ENCODE assay signal across 37 cellular contexts in the genomic region with DNA sequence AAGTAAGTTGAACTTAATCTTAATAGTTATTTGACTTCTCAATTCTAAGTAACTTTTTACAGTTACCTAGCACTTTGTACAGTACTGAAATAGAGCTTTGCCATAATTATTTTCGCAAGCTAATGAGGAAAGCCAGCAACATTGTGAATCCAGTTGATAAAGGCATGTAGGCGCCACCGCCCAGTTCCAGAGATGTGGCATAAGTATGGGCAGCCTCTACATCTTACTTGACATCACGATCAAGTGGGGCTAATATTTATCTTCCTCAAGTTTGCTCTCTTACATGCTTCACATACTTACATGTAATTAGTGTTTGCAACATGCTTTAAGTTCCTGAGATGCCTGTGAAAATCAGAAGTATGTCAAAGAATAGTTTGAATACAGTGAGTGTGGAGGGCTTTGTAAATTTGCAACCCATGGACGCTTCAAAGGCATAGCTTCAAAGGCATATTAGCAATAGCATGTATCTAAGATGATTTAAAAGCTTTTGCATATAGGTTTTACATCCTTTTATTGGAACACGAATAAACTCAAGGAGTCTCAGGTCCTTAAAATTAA. TPM values are rescaled to one million over a fixed set of nuclear protein-coding genes. Genes with fewer than 3 reads are reported as not detected.
"Had no signal": no experiment of that assay in that cellular context is flagged by ENCODE, and none has a peak within 500 bp of the region (broad histone marks: within the 10 kb centered on the region; RNA-seq: fewer than 3 reads in every experiment).

No MANE protein-coding gene starts in this region.

- DNase-seq: activated B cell treated with CpG ODN at 0.5 μM for 24 hours; activated CD4-positive, alpha-beta memory T cell treated with anti-CD3 and anti-CD28 coated beads, Interleukin-2, amount 10 ng/mL, durations not matched to agents 7 days and 5 days; activated CD4-positive, alpha-beta T cell treated with anti-CD3 and anti-CD28 coated beads for 4 hours; activated CD4-positive, alpha-beta T cell treated with anti-CD3 and anti-CD28 coated beads, Interleukin-2, amount 10 ng/mL, durations not matched to agents 7 days and 5 days; activated CD4-positive, alpha-beta T cell treated with anti-CD3 and anti-CD28 coated beads, Interleukin-2, amount 50 U/mL, for 48 hours; activated CD4-positive, CD25-positive, alpha-beta regulatory T cell treated with anti-CD3 and anti-CD28 coated beads, Interleukin-2, amount 50 U/mL, for 72 hours; activated CD8-positive, alpha-beta memory T cell treated with anti-CD3 and anti-CD28 coated beads for 24 hours; activated CD8-positive, alpha-beta memory T cell treated with anti-CD3 and anti-CD28 coated beads, Interleukin-2, amount 10 ng/mL, durations not matched to agents 7 days and 5 days; activated CD8-positive, alpha-beta memory T cell treated with anti-CD3 and anti-CD28 coated beads, Interleukin-2, amount 50 U/mL, for 48 hours; activated CD8-positive, alpha-beta T cell treated with anti-CD3 and anti-CD28 coated beads, Interleukin-2, amount 10 ng/mL, durations not matched to agents 7 days and 5 days; activated effector memory CD4-positive, alpha-beta T cell treated with Interleukin-2 at 50 U/mL for 16 hours; activated gamma-delta T cell; activated naive CD4-positive, alpha-beta T cell treated with anti-CD3 and anti-CD28 coated beads, Interleukin-2, amount 10 ng/mL, durations not matched to agents 7 days and 5 days; activated naive CD4-positive, alpha-beta T cell treated with Interleukin-2 at 50 U/mL for 16 hours; activated naive CD8-positive, alpha-beta T cell treated with anti-CD3 and anti-CD28 coated beads, Interleukin-2, amount 10 ng/mL, durations not matched to agents 7 days and 5 days; activated naive CD8-positive, alpha-beta T cell treated with anti-CD3 and anti-CD28 coated beads, Interleukin-2, amount 50 U/mL, for 24 hours; activated T-cell treated with anti-CD3 and anti-CD28 coated beads, Interleukin-2, amount 50 U/mL, for 24 hours; activated T-cell treated with anti-CD3 and anti-CD28 coated beads, Interleukin-2, amount 50 U/mL, for 48 hours; aorta; caudate nucleus; cerebellar nuclear complex; SW 1271; T-helper 1 cell; T-helper 2 cell; T-helper 9 cell had no signal

- H3K27ac ChIP-seq: cardiac muscle cell, VCaP had no signal

- H3K27me3 Mint-ChIP-seq: activated B cell treated with CpG ODN at 0.5 μM for 24 hours; activated CD4-positive, alpha-beta memory T cell treated with anti-CD3 and anti-CD28 coated beads, Interleukin-2, amount 10 ng/mL, durations not matched to agents 7 days and 5 days; activated CD4-positive, alpha-beta T cell treated with anti-CD3 and anti-CD28 coated beads, Interleukin-2, amount 10 ng/mL, durations not matched to agents 7 days and 5 days; activated CD8-positive, alpha-beta memory T cell treated with anti-CD3 and anti-CD28 coated beads, Interleukin-2, amount 10 ng/mL, durations not matched to agents 7 days and 5 days; activated naive CD4-positive, alpha-beta T cell treated with anti-CD3 and anti-CD28 coated beads, Interleukin-2, amount 10 ng/mL, durations not matched to agents 7 days and 5 days; activated naive CD4-positive, alpha-beta T cell treated with anti-CD3 and anti-CD28 coated beads, Interleukin-2, amount 50 U/mL, for 24 hours; activated naive CD8-positive, alpha-beta T cell; activated naive CD8-positive, alpha-beta T cell treated with anti-CD3 and anti-CD28 coated beads, Interleukin-2, amount 10 ng/mL, durations not matched to agents 7 days and 5 days; activated naive CD8-positive, alpha-beta T cell treated with anti-CD3 and anti-CD28 coated beads, Interleukin-2, amount 50 U/mL, for 24 hours; activated T-cell treated with anti-CD3 and anti-CD28 coated beads, Interleukin-2, amount 50 U/mL, for 24 hours; brain; central memory CD8-positive, alpha-beta T cell had no signal

- H3K27me3 ChIP-seq: cardiac muscle cell had no signal

- H3K4me3 ChIP-seq: cardiac muscle cell had no signal

- H3K36me3 ChIP-seq: cardiac muscle cell had no signal

- H3K4me1 Mint-ChIP-seq: activated B cell treated with CpG ODN at 0.5 μM for 24 hours; activated CD4-positive, alpha-beta memory T cell treated with anti-CD3 and anti-CD28 coated beads, Interleukin-2, amount 10 ng/mL, durations not matched to agents 7 days and 5 days; activated CD4-positive, alpha-beta T cell treated with anti-CD3 and anti-CD28 coated beads, Interleukin-2, amount 10 ng/mL, durations not matched to agents 7 days and 5 days; activated CD8-positive, alpha-beta memory T cell treated with anti-CD3 and anti-CD28 coated beads, Interleukin-2, amount 10 ng/mL, durations not matched to agents 7 days and 5 days; activated naive CD4-positive, alpha-beta T cell treated with anti-CD3 and anti-CD28 coated beads, Interleukin-2, amount 10 ng/mL, durations not matched to agents 7 days and 5 days; activated naive CD4-positive, alpha-beta T cell treated with anti-CD3 and anti-CD28 coated beads, Interleukin-2, amount 50 U/mL, for 24 hours; activated naive CD8-positive, alpha-beta T cell treated with anti-CD3 and anti-CD28 coated beads, Interleukin-2, amount 10 ng/mL, durations not matched to agents 7 days and 5 days; activated naive CD8-positive, alpha-beta T cell treated with anti-CD3 and anti-CD28 coated beads, Interleukin-2, amount 50 U/mL, for 24 hours; central memory CD8-positive, alpha-beta T cell had no signal

- ATAC-seq: activated CD8-positive, alpha-beta memory T cell treated with anti-CD3 and anti-CD28 coated beads, Interleukin-2, amount 10 ng/mL, durations not matched to agents 7 days and 5 days; activated CD8-positive, alpha-beta T cell treated with anti-CD3 and anti-CD28 coated beads, Interleukin-2, amount 10 ng/mL, durations not matched to agents 7 days and 5 days; activated naive CD8-positive, alpha-beta T cell treated with anti-CD3 and anti-CD28 coated beads, Interleukin-2, amount 50 U/mL, for 24 hours had no signal

- H3K36me3 Mint-ChIP-seq: activated CD8-positive, alpha-beta memory T cell treated with anti-CD3 and anti-CD28 coated beads, Interleukin-2, amount 10 ng/mL, durations not matched to agents 7 days and 5 days; activated naive CD4-positive, alpha-beta T cell treated with anti-CD3 and anti-CD28 coated beads, Interleukin-2, amount 10 ng/mL, durations not matched to agents 7 days and 5 days; activated naive CD4-positive, alpha-beta T cell treated with anti-CD3 and anti-CD28 coated beads, Interleukin-2, amount 50 U/mL, for 24 hours; activated naive CD8-positive, alpha-beta T cell; activated naive CD8-positive, alpha-beta T cell treated with anti-CD3 and anti-CD28 coated beads, Interleukin-2, amount 10 ng/mL, durations not matched to agents 7 days and 5 days; brain had no signal

- FAIRE-seq: bronchial epithelial cell, TTC549 had no signal

- H3K4me3 Mint-ChIP-seq: activated B cell treated with CpG ODN at 0.5 μM for 24 hours; activated CD4-positive, alpha-beta memory T cell treated with anti-CD3 and anti-CD28 coated beads, Interleukin-2, amount 10 ng/mL, durations not matched to agents 7 days and 5 days; activated CD4-positive, alpha-beta T cell treated with anti-CD3 and anti-CD28 coated beads, Interleukin-2, amount 10 ng/mL, durations not matched to agents 7 days and 5 days; activated CD8-positive, alpha-beta memory T cell treated with anti-CD3 and anti-CD28 coated beads, Interleukin-2, amount 10 ng/mL, durations not matched to agents 7 days and 5 days; activated CD8-positive, alpha-beta T cell treated with anti-CD3 and anti-CD28 coated beads, Interleukin-2, amount 10 ng/mL, durations not matched to agents 7 days and 5 days; activated naive CD4-positive, alpha-beta T cell treated with anti-CD3 and anti-CD28 coated beads, Interleukin-2, amount 10 ng/mL, durations not matched to agents 7 days and 5 days; activated naive CD4-positive, alpha-beta T cell treated with anti-CD3 and anti-CD28 coated beads, Interleukin-2, amount 50 U/mL, for 24 hours; activated naive CD8-positive, alpha-beta T cell; activated naive CD8-positive, alpha-beta T cell treated with anti-CD3 and anti-CD28 coated beads, Interleukin-2, amount 10 ng/mL, durations not matched to agents 7 days and 5 days; activated naive CD8-positive, alpha-beta T cell treated with anti-CD3 and anti-CD28 coated beads, Interleukin-2, amount 50 U/mL, for 24 hours; activated T-cell treated with anti-CD3 and anti-CD28 coated beads, Interleukin-2, amount 50 U/mL, for 24 hours; brain; central memory CD8-positive, alpha-beta T cell; T-helper 1 cell treated with Interleukin-12 subunit alpha and Interleukin-12 subunit beta and Interleukin-4 antibody, amounts not matched to agents 30 μg/mL and 1 μg/mL, for 36 hours; T-helper 2 cell treated with Interferon-gamma antibody and Interleukin-4, amounts not matched to agents 5 μg/mL and 100 μg/mL, for 36 hours had no signal

- H3K27ac Mint-ChIP-seq: activated B cell treated with CpG ODN at 0.5 μM for 24 hours; activated CD4-positive, alpha-beta memory T cell treated with anti-CD3 and anti-CD28 coated beads, Interleukin-2, amount 10 ng/mL, durations not matched to agents 7 days and 5 days; activated CD4-positive, alpha-beta T cell treated with anti-CD3 and anti-CD28 coated beads, Interleukin-2, amount 10 ng/mL, durations not matched to agents 7 days and 5 days; activated CD8-positive, alpha-beta memory T cell treated with anti-CD3 and anti-CD28 coated beads, Interleukin-2, amount 10 ng/mL, durations not matched to agents 7 days and 5 days; activated CD8-positive, alpha-beta T cell treated with anti-CD3 and anti-CD28 coated beads, Interleukin-2, amount 10 ng/mL, durations not matched to agents 7 days and 5 days; activated naive CD4-positive, alpha-beta T cell treated with anti-CD3 and anti-CD28 coated beads, Interleukin-2, amount 10 ng/mL, durations not matched to agents 7 days and 5 days; activated naive CD4-positive, alpha-beta T cell treated with anti-CD3 and anti-CD28 coated beads, Interleukin-2, amount 50 U/mL, for 24 hours; activated naive CD8-positive, alpha-beta T cell; activated naive CD8-positive, alpha-beta T cell treated with anti-CD3 and anti-CD28 coated beads, Interleukin-2, amount 10 ng/mL, durations not matched to agents 7 days and 5 days; activated naive CD8-positive, alpha-beta T cell treated with anti-CD3 and anti-CD28 coated beads, Interleukin-2, amount 50 U/mL, for 24 hours; activated T-cell treated with anti-CD3 and anti-CD28 coated beads, Interleukin-2, amount 50 U/mL, for 24 hours; activated T-helper 2 cell treated with anti-CD3 and anti-CD28 coated beads, Interferon-gamma antibody, Interleukin-2, Interleukin-4, amounts not matched to agents 10 μg/mL and 5 μg/mL and 100 μg/mL, durations not matched to agents 14 hours and 24 hours and 36 hours; brain; T-helper 1 cell treated with Interleukin-12 subunit alpha and Interleukin-12 subunit beta and Interleukin-4 antibody, amounts not matched to agents 30 μg/mL and 1 μg/mL, for 36 hours; T-helper 2 cell treated with Interferon-gamma antibody and Interleukin-4, amounts not matched to agents 5 μg/mL and 100 μg/mL, for 36 hours had no signal

- H3K9me3 Mint-ChIP-seq: activated B cell treated with CpG ODN at 0.5 μM for 24 hours; activated CD4-positive, alpha-beta memory T cell treated with anti-CD3 and anti-CD28 coated beads, Interleukin-2, amount 10 ng/mL, durations not matched to agents 7 days and 5 days; activated naive CD4-positive, alpha-beta T cell treated with anti-CD3 and anti-CD28 coated beads, Interleukin-2, amount 10 ng/mL, durations not matched to agents 7 days and 5 days; activated naive CD8-positive, alpha-beta T cell treated with anti-CD3 and anti-CD28 coated beads, Interleukin-2, amount 10 ng/mL, durations not matched to agents 7 days and 5 days; activated T-cell treated with anti-CD3 and anti-CD28 coated beads, Interleukin-2, amount 50 U/mL, for 24 hours; T-helper 2 cell treated with Interferon-gamma antibody and Interleukin-4, amounts not matched to agents 5 μg/mL and 100 μg/mL, for 36 hours had no signal

RNA-seq across cellular contexts. Expression of a gene that starts 34.9 kb away (rescaled TPM):
- total RNA-seq: activated B cell treated with CpG ODN at 0.5 μM for 24 hours; activated CD4-positive, alpha-beta memory T cell treated with anti-CD3 and anti-CD28 coated beads, Interleukin-2, amount 10 ng/mL, durations not matched to agents 7 days and 5 days; activated CD4-positive, alpha-beta T cell treated with anti-CD3 and anti-CD28 coated beads, Interleukin-2, amount 10 ng/mL, durations not matched to agents 7 days and 5 days; activated CD8-positive, alpha-beta memory T cell treated with anti-CD3 and anti-CD28 coated beads, Interleukin-2, amount 10 ng/mL, durations not matched to agents 7 days and 5 days; activated CD8-positive, alpha-beta T cell treated with anti-CD3 and anti-CD28 coated beads, Interleukin-2, amount 10 ng/mL, durations not matched to agents 7 days and 5 days; activated naive CD8-positive, alpha-beta T cell treated with anti-CD3 and anti-CD28 coated beads, Interleukin-2, amount 10 ng/mL, durations not matched to agents 7 days and 5 days; activated T-helper 2 cell treated with anti-CD3 and anti-CD28 coated beads, Interferon-gamma antibody, Interleukin-2, Interleukin-4, amounts not matched to agents 10 μg/mL and 5 μg/mL and 100 μg/mL, durations not matched to agents 14 hours and 24 hours and 36 hours; aorta had no signal
- polyA plus RNA-seq: adipose tissue had no signal
